In the genomic region with DNA sequence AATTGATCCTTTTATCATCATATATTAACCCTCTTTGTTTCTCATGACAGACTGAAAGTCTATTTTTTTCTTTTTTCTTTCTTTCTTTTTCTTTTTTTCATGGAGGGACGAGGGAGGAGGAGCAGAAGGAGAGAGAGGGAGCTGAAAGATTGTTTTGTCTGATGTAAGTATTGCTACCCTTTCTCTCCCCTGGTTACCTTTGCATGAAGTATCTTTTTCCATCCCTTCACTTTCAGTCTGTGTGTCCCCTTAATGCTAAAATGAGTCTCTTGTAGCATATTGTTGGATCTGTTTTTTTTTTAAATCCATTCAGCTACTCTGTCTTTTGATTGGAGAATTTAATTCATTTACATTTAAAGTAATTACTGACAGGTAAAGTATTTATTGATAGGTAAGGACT, we compare ENCODE assay signal across 24 cellular contexts. TPM values are rescaled to one million over a fixed set of nuclear protein-coding genes. Genes with fewer than 3 reads are reported as not detected.
DNase-seq lines count a peak whose midpoint lies in the region; ATAC-seq and TF ChIP-seq lines count a peak whose summit lies in the region.
"Had no signal": no experiment of that assay in that cellular context is flagged by ENCODE, and none has a peak within 500 bp of the region (broad histone marks: within the 10 kb centered on the region; RNA-seq: fewer than 3 reads in every experiment).

No MANE protein-coding gene starts in this region.

- peak overlapping the region; percentile 4 for H3K27ac Mint-ChIP-seq in activated CD4-positive, alpha-beta memory T cell treated with anti-CD3 and anti-CD28 coated beads for 36 hours
- H3K27ac Mint-ChIP-seq in activated CD4-positive, alpha-beta memory T cell treated with anti-CD3 and anti-CD28 coated beads, Interleukin-2, amount 10 ng/mL, durations not matched to agents 7 days and 5 days, result no peak overlapping the region
- peak overlapping the region; percentile 77 to 83 for H3K27ac Mint-ChIP-seq in activated naive CD4-positive, alpha-beta T cell treated with anti-CD3 and anti-CD28 coated beads, Interleukin-2, amount 50 U/mL, for 72 hours
- peak overlapping the region; percentile 38 for H3K27ac Mint-ChIP-seq in stimulated activated effector memory CD8-positive, alpha-beta T cell treated with anti-CD3 and anti-CD28 coated beads, Interleukin-12 subunit alpha, Interleukin-12 subunit beta, amount 100 ng/mL, for 72 hours
- H3K27ac Mint-ChIP-seq in GM23338, result no peak overlapping the region
- H3K27ac Mint-ChIP-seq: CD4-positive, CD25-positive, alpha-beta regulatory T cell had no signal

- H3K27me3 ChIP-seq in GM23338 (ENCODE audit: insufficient read depth), result no peaks in the 10 kb centered on the region
- H3K27me3 ChIP-seq: BLaER1 had no signal

- H3K36me3 ChIP-seq in GM23338 (ENCODE audit: insufficient read depth), result no peaks in the 10 kb centered on the region
- H3K36me3 ChIP-seq: BLaER1 had no signal

- intact Hi-C loops in activated CD4-positive, alpha-beta memory T cell treated with anti-CD3 and anti-CD28 coated beads for 36 hours (cut with micrococcal nuclease), result loop anchor here (10.0 kb wide), 1 partner anchor 1299 kb away; a partner anchor contains a TSS

- H2AFZ ChIP-seq in GM23338, result no peak overlapping the region

- CTCF ChIA-PET in activated CD4-positive, alpha-beta memory T cell treated with anti-CD3 and anti-CD28 coated beads for 36 hours (lab: Charles Lee), result interaction anchor here (1.1 kb wide), 1 partner anchor 24 kb away, joined by 3 read pairs; no protein-coding TSS in a partner anchor
- CTCF ChIA-PET in activated CD4-positive, alpha-beta memory T cell treated with anti-CD3 and anti-CD28 coated beads, Interleukin-2, amount 10 ng/mL, durations not matched to agents 7 days and 5 days (lab: Charles Lee), result interaction anchor here (1.8 kb wide), 1 partner anchor 191 kb away, joined by 8 read pairs; no protein-coding TSS in a partner anchor

- H3K4me3 ChIP-seq in GM23338, result no peak overlapping the region
- H3K4me3 ChIP-seq: BLaER1 had no signal

- H3F3A ChIP-seq in GM23338 (replicated peaks; ENCODE audit: low read depth), result no peaks in the 10 kb centered on the region

- DNase-seq in activated CD4-positive, alpha-beta memory T cell treated with anti-CD3 and anti-CD28 coated beads for 36 hours, result no peak
- no peak for DNase-seq in activated CD4-positive, alpha-beta memory T cell treated with anti-CD3 and anti-CD28 coated beads, Interleukin-2, amount 10 ng/mL, durations not matched to agents 7 days and 5 days
- DNase-seq in activated naive CD4-positive, alpha-beta T cell treated with anti-CD3 and anti-CD28 coated beads, Interleukin-2, amount 50 U/mL, for 72 hours (ENCODE audit: low spot score in 2 of 2), result no peak
- DNase-seq in activated naive CD4-positive, alpha-beta T cell treated with Interleukin-2 at 50 U/mL for 16 hours, result no peak
- DNase-seq in stimulated activated effector memory CD8-positive, alpha-beta T cell treated with anti-CD3 and anti-CD28 coated beads, Interleukin-12 subunit alpha, Interleukin-12 subunit beta, amount 100 ng/mL, for 72 hours (ENCODE audit: low spot score in 2 of 2), result no peak
- DNase-seq in GM23338 (ENCODE audit: low spot score), result no peak
- no peak for DNase-seq in NCI-H128 (lab: John Stamatoyannopoulos, UW; ENCODE audit: unreplicated experiment)
- DNase-seq: CD4-positive, CD25-positive, alpha-beta regulatory T cell; DMS153; DND-41; KBM-7; MV-4-11; NCI-H1105; NCI-H146; NCI-H1930; NCI-H446; NCI-H524 treated with DMSO at 0.1 percent for 48 hours; NCI-H774 had no signal

- H3K4me1 ChIP-seq in GM23338 (ENCODE audit: insufficient read depth), result no peaks in the 10 kb centered on the region
- H3K4me1 ChIP-seq: BLaER1 had no signal

- TF ChIP-seq CTCF in GM23338 (conservative IDR thresholded peaks at IDR 0.05; ENCODE audit: low read depth in 2 of 2), result no peak

- POLR2A ChIA-PET in activated CD4-positive, alpha-beta memory T cell treated with anti-CD3 and anti-CD28 coated beads for 36 hours (lab: Charles Lee), result no interaction called here
- POLR2A ChIA-PET in activated CD4-positive, alpha-beta memory T cell treated with anti-CD3 and anti-CD28 coated beads, Interleukin-2, amount 10 ng/mL, durations not matched to agents 7 days and 5 days (lab: Charles Lee), result no interaction called here

- H3K9me2 ChIP-seq in GM23338 (ENCODE audit: insufficient read depth), result 0 out of 2 replicates have a peak, but pooled peaks cover under 1% of the 10 kb centered on the region

- H3K4me2 ChIP-seq in GM23338, result no peak overlapping the region
- H3K4me2 ChIP-seq: BLaER1 had no signal

- no peak overlapping the region for H3K4me3 Mint-ChIP-seq in activated CD4-positive, alpha-beta memory T cell treated with anti-CD3 and anti-CD28 coated beads for 36 hours
- H3K4me3 Mint-ChIP-seq in activated CD4-positive, alpha-beta memory T cell treated with anti-CD3 and anti-CD28 coated beads, Interleukin-2, amount 10 ng/mL, durations not matched to agents 7 days and 5 days, result no peak overlapping the region
- H3K4me3 Mint-ChIP-seq in stimulated activated effector memory CD8-positive, alpha-beta T cell treated with anti-CD3 and anti-CD28 coated beads, Interleukin-12 subunit alpha, Interleukin-12 subunit beta, amount 100 ng/mL, for 72 hours, result no peak overlapping the region
- no peak overlapping the region for H3K4me3 Mint-ChIP-seq in GM23338
- H3K4me3 Mint-ChIP-seq: CD4-positive, CD25-positive, alpha-beta regulatory T cell had no signal

- no peaks in the 10 kb centered on the region for H3K36me3 Mint-ChIP-seq in activated CD4-positive, alpha-beta memory T cell treated with anti-CD3 and anti-CD28 coated beads for 36 hours
- H3K36me3 Mint-ChIP-seq in activated CD4-positive, alpha-beta memory T cell treated with anti-CD3 and anti-CD28 coated beads, Interleukin-2, amount 10 ng/mL, durations not matched to agents 7 days and 5 days (ENCODE audit: low read depth), result no peaks in the 10 kb centered on the region
- H3K36me3 Mint-ChIP-seq in activated naive CD4-positive, alpha-beta T cell treated with anti-CD3 and anti-CD28 coated beads, Interleukin-2, amount 50 U/mL, for 72 hours, result no peaks in the 10 kb centered on the region
- no peaks in the 10 kb centered on the region for H3K36me3 Mint-ChIP-seq in stimulated activated effector memory CD8-positive, alpha-beta T cell treated with anti-CD3 and anti-CD28 coated beads, Interleukin-12 subunit alpha, Interleukin-12 subunit beta, amount 100 ng/mL, for 72 hours
- H3K36me3 Mint-ChIP-seq in GM23338 (ENCODE audit: low read depth), result no peaks in the 10 kb centered on the region
- H3K36me3 Mint-ChIP-seq: CD4-positive, CD25-positive, alpha-beta regulatory T cell had no signal

- H3K9me3 Mint-ChIP-seq in activated CD4-positive, alpha-beta memory T cell treated with anti-CD3 and anti-CD28 coated beads for 36 hours, result no peaks in the 10 kb centered on the region
- H3K9me3 Mint-ChIP-seq in activated CD4-positive, alpha-beta memory T cell treated with anti-CD3 and anti-CD28 coated beads, Interleukin-2, amount 10 ng/mL, durations not matched to agents 7 days and 5 days, result no peaks in the 10 kb centered on the region
- H3K9me3 Mint-ChIP-seq in activated naive CD4-positive, alpha-beta T cell treated with anti-CD3 and anti-CD28 coated beads, Interleukin-2, amount 50 U/mL, for 72 hours, result no peaks in the 10 kb centered on the region
- no peaks in the 10 kb centered on the region for H3K9me3 Mint-ChIP-seq in stimulated activated effector memory CD8-positive, alpha-beta T cell treated with anti-CD3 and anti-CD28 coated beads, Interleukin-12 subunit alpha, Interleukin-12 subunit beta, amount 100 ng/mL, for 72 hours
- H3K9me3 Mint-ChIP-seq in GM23338, result no peaks in the 10 kb centered on the region

- H3K79me2 ChIP-seq in GM23338 (replicated peaks; ENCODE audit: insufficient read depth), result no peaks in the 10 kb centered on the region

- peak; percentile 87 to 95 for ATAC-seq in activated naive CD4-positive, alpha-beta T cell treated with anti-CD3 and anti-CD28 coated beads, Interleukin-2, amount 50 U/mL, for 72 hours
- peak; percentile 51 for ATAC-seq in stimulated activated effector memory CD8-positive, alpha-beta T cell treated with anti-CD3 and anti-CD28 coated beads, Interleukin-12 subunit alpha, Interleukin-12 subunit beta, amount 100 ng/mL, for 72 hours
- no peak for ATAC-seq in GM23338
- ATAC-seq: HCT116 had no signal

- H4K20me1 ChIP-seq in GM23338 (replicated peaks; ENCODE audit: insufficient read depth), result no peaks in the 10 kb centered on the region
- H4K20me1 ChIP-seq: BLaER1 had no signal

- no peaks in the 10 kb centered on the region for H3K27me3 Mint-ChIP-seq in activated CD4-positive, alpha-beta memory T cell treated with anti-CD3 and anti-CD28 coated beads for 36 hours
- H3K27me3 Mint-ChIP-seq in activated CD4-positive, alpha-beta memory T cell treated with anti-CD3 and anti-CD28 coated beads, Interleukin-2, amount 10 ng/mL, durations not matched to agents 7 days and 5 days, result peaks cover 1% of the 10 kb centered on the region
- H3K27me3 Mint-ChIP-seq in GM23338 (ENCODE audit: insufficient read depth, low read depth, poor library complexity), result peaks cover 2% of the 10 kb centered on the region

- peaks cover 15% of the 10 kb centered on the region for H3K4me1 Mint-ChIP-seq in activated CD4-positive, alpha-beta memory T cell treated with anti-CD3 and anti-CD28 coated beads for 36 hours (ENCODE audit: low read depth)
- H3K4me1 Mint-ChIP-seq in activated CD4-positive, alpha-beta memory T cell treated with anti-CD3 and anti-CD28 coated beads, Interleukin-2, amount 10 ng/mL, durations not matched to agents 7 days and 5 days, result peaks cover 12% of the 10 kb centered on the region
- peaks cover 5% of the 10 kb centered on the region for H3K4me1 Mint-ChIP-seq in stimulated activated effector memory CD8-positive, alpha-beta T cell treated with anti-CD3 and anti-CD28 coated beads, Interleukin-12 subunit alpha, Interleukin-12 subunit beta, amount 100 ng/mL, for 72 hours
- H3K4me1 Mint-ChIP-seq in GM23338, result peaks cover 5% of the 10 kb centered on the region

- no peak overlapping the region for H3K27ac ChIP-seq in GM23338 (ENCODE audit: low read depth)
- H3K27ac ChIP-seq: BLaER1 had no signal

RNA-seq across cellular contexts. Expression of a gene that starts 27.5 kb away (rescaled TPM):
- 10 to 100 TPM; 42.8 to 48.0 TPM for total RNA-seq in activated CD4-positive, alpha-beta memory T cell treated with anti-CD3 and anti-CD28 coated beads for 36 hours
- total RNA-seq in activated CD4-positive, alpha-beta memory T cell treated with anti-CD3 and anti-CD28 coated beads, Interleukin-2, amount 10 ng/mL, durations not matched to agents 7 days and 5 days, result 10 to 100 TPM; 59.1 to 60.6 TPM
- 10 to 100 TPM; 34.4 to 50.4 TPM for total RNA-seq in activated naive CD4-positive, alpha-beta T cell treated with anti-CD3 and anti-CD28 coated beads, Interleukin-2, amount 50 U/mL, for 72 hours
- 101 and 107 TPM in 2 replicates for total RNA-seq in GM23338 (2014; rRNA removed; shearing (Covaris generic))
- 32.3 and 34.0 TPM in 2 replicates for polyA plus RNA-seq in GM23338 (2016; fragmentation: Nextera tagmentation; extraction: Ambion mirVana)

RNA-seq across cellular contexts. Expression of a gene that starts 36.4 kb away (rescaled TPM):
- not detected for total RNA-seq in activated CD4-positive, alpha-beta memory T cell treated with anti-CD3 and anti-CD28 coated beads for 36 hours
- not detected for total RNA-seq in activated CD4-positive, alpha-beta memory T cell treated with anti-CD3 and anti-CD28 coated beads, Interleukin-2, amount 10 ng/mL, durations not matched to agents 7 days and 5 days
- total RNA-seq in activated naive CD4-positive, alpha-beta T cell treated with anti-CD3 and anti-CD28 coated beads, Interleukin-2, amount 50 U/mL, for 72 hours, result not detected
- not detected in 2 replicates for total RNA-seq in GM23338 (2014; rRNA removed; shearing (Covaris generic))
- polyA plus RNA-seq in GM23338 (2016; fragmentation: Nextera tagmentation; extraction: Ambion mirVana), result not detected in 2 replicates
- total RNA-seq: CD4-positive, CD25-positive, alpha-beta regulatory T cell; H4; LHCN-M2; MCF 10A had no signal
- polyA plus RNA-seq: AG04450; CD4-positive, CD25-positive, alpha-beta regulatory T cell had no signal

Comparison
In these comparisons a context has a peak if more than half of its experiments do, and no peak if none do; other contexts are left out.
1. H3K27ac Mint-ChIP-seq: peak in activated CD4-positive, alpha-beta memory T cell treated with anti-CD3 and anti-CD28 coated beads for 36 hours (single experiment), activated naive CD4-positive, alpha-beta T cell treated with anti-CD3 and anti-CD28 coated beads, Interleukin-2, amount 50 U/mL, for 72 hours (2 of 2) and stimulated activated effector memory CD8-positive, alpha-beta T cell treated with anti-CD3 and anti-CD28 coated beads, Interleukin-12 subunit alpha, Interleukin-12 subunit beta, amount 100 ng/mL, for 72 hours (single experiment); none in activated CD4-positive, alpha-beta memory T cell treated with anti-CD3 and anti-CD28 coated beads, Interleukin-2, amount 10 ng/mL, durations not matched to agents 7 days and 5 days (single experiment) and GM23338 (single experiment).